11 cellular contexts compared by ENCODE assay signal in genomic region chr2:167509585-167509984, GRCh38.
DNase-seq lines count a peak whose midpoint lies in the region; ATAC-seq and TF ChIP-seq lines count a peak whose summit lies in the region.
"Had no signal": no experiment of that assay in that cellular context is flagged by ENCODE, and none has a peak within 500 bp of the region (broad histone marks: within the 10 kb centered on the region; RNA-seq: fewer than 3 reads in every experiment).

No MANE protein-coding gene starts in this region.

- H3K9me3 Mint-ChIP-seq in activated T-helper 2 cell treated with anti-CD3 and anti-CD28 coated beads, Interferon-gamma antibody, Interleukin-2, Interleukin-4, amounts not matched to agents 10 μg/mL and 5 μg/mL and 100 μg/mL, durations not matched to agents 14 hours and 24 hours and 36 hours, result no peaks in the 10 kb centered on the region
- H3K9me3 Mint-ChIP-seq in Calu3 (ENCODE audit: low read depth, unreplicated experiment), result no peaks in the 10 kb centered on the region
- H3K9me3 Mint-ChIP-seq: activated naive CD4-positive, alpha-beta T cell treated with anti-CD3 and anti-CD28 coated beads, Interleukin-2, amount 50 U/mL, for 24 hours had no signal

- H3K9ac ChIP-seq in HUES48 (ENCODE audit: low read depth, low read length), result peak overlapping the region; percentile 16
- H3K9ac ChIP-seq: KMS-11 had no signal

- H3K27me3 ChIP-seq in HUES48 (ENCODE audit: control insufficient read depth, insufficient read depth, low read length), result no peaks in the 10 kb centered on the region
- H3K27me3 ChIP-seq: uterus had no signal

- H3K4me3 ChIP-seq in HUES48 (ENCODE audit: low read depth, low read length), result peak overlapping the region; percentile 1; the same call in 1 of the 2 replicates
- H3K4me3 ChIP-seq: uterus had no signal

- H3K9me3 ChIP-seq in HUES48 (ENCODE audit: control insufficient read depth, insufficient read depth, low read length), result no peaks in the 10 kb centered on the region
- H3K9me3 ChIP-seq: uterus had no signal

- no TSS peak for BruUV-seq in Calu3 (replicated peaks; lab: Mats Ljungman, UMichigan)

- no peaks in the 10 kb centered on the region for H3K4me1 Mint-ChIP-seq in activated T-helper 2 cell treated with anti-CD3 and anti-CD28 coated beads, Interferon-gamma antibody, Interleukin-2, Interleukin-4, amounts not matched to agents 10 μg/mL and 5 μg/mL and 100 μg/mL, durations not matched to agents 14 hours and 24 hours and 36 hours (ENCODE audit: low read depth)
- H3K4me1 Mint-ChIP-seq in Calu3 (ENCODE audit: low read depth, unreplicated experiment), result peaks cover 9% of the 10 kb centered on the region
- H3K4me1 Mint-ChIP-seq: activated naive CD4-positive, alpha-beta T cell treated with anti-CD3 and anti-CD28 coated beads, Interleukin-2, amount 50 U/mL, for 24 hours had no signal

- no peaks in the 10 kb centered on the region for H3K36me3 Mint-ChIP-seq in activated T-helper 2 cell treated with anti-CD3 and anti-CD28 coated beads, Interferon-gamma antibody, Interleukin-2, Interleukin-4, amounts not matched to agents 10 μg/mL and 5 μg/mL and 100 μg/mL, durations not matched to agents 14 hours and 24 hours and 36 hours (ENCODE audit: low read depth)
- H3K36me3 Mint-ChIP-seq in Calu3 (ENCODE audit: insufficient read depth, unreplicated experiment), result no peaks in the 10 kb centered on the region
- H3K36me3 Mint-ChIP-seq: activated naive CD4-positive, alpha-beta T cell treated with anti-CD3 and anti-CD28 coated beads, Interleukin-2, amount 50 U/mL, for 24 hours had no signal

- no peak overlapping the region for H3K4me3 Mint-ChIP-seq in activated T-helper 2 cell treated with anti-CD3 and anti-CD28 coated beads, Interferon-gamma antibody, Interleukin-2, Interleukin-4, amounts not matched to agents 10 μg/mL and 5 μg/mL and 100 μg/mL, durations not matched to agents 14 hours and 24 hours and 36 hours (ENCODE audit: low read depth)
- no peak overlapping the region for H3K4me3 Mint-ChIP-seq in Calu3 (ENCODE audit: low read depth, unreplicated experiment)
- H3K4me3 Mint-ChIP-seq: activated naive CD4-positive, alpha-beta T cell treated with anti-CD3 and anti-CD28 coated beads, Interleukin-2, amount 50 U/mL, for 24 hours had no signal

- DNase-seq in AG08395 (ENCODE audit: low spot score) (peak; percentile 1), amniotic stem cell (lab: John Stamatoyannopoulos, UW) (peak; percentile 5), iris pigment epithelial cell (ENCODE audit: low read depth) (peak; percentile 71), Calu3 (no peak)
- DNase-seq in activated T-helper 2 cell treated with anti-CD3 and anti-CD28 coated beads, Interferon-gamma antibody, Interleukin-2, Interleukin-4, amounts not matched to agents 10 μg/mL and 5 μg/mL and 100 μg/mL, durations not matched to agents 14 hours and 24 hours and 36 hours (ENCODE audit: low spot score), result no peak
- DNase-seq: uterus had no signal

- CTCF ChIA-PET in Calu3 (lab: Charles Lee), result no interaction called here

- intact Hi-C loops in activated T-helper 2 cell treated with anti-CD3 and anti-CD28 coated beads, Interferon-gamma antibody, Interleukin-2, Interleukin-4, amounts not matched to agents 10 μg/mL and 5 μg/mL and 100 μg/mL, durations not matched to agents 14 hours and 24 hours and 36 hours (cut with micrococcal nuclease), result no loop called here
- intact Hi-C loops in Calu3 (cut with micrococcal nuclease; ENCODE audit: unreplicated experiment), result no loop called here

- H3K27ac ChIP-seq in HUES48 (ENCODE audit: low read depth, low read length), result peak overlapping the region; percentile 87
- H3K27ac ChIP-seq: KMS-11, uterus had no signal

- peaks cover 21% of the 10 kb centered on the region for H3K4me1 ChIP-seq in HUES48 (ENCODE audit: control insufficient read depth, insufficient read depth, low read length)
- H3K4me1 ChIP-seq: uterus had no signal

- no peaks in the 10 kb centered on the region for H3K27me3 Mint-ChIP-seq in activated T-helper 2 cell treated with anti-CD3 and anti-CD28 coated beads, Interferon-gamma antibody, Interleukin-2, Interleukin-4, amounts not matched to agents 10 μg/mL and 5 μg/mL and 100 μg/mL, durations not matched to agents 14 hours and 24 hours and 36 hours (ENCODE audit: low read depth)
- H3K27me3 Mint-ChIP-seq in Calu3 (ENCODE audit: unreplicated experiment), result no peaks in the 10 kb centered on the region
- H3K27me3 Mint-ChIP-seq: activated naive CD4-positive, alpha-beta T cell treated with anti-CD3 and anti-CD28 coated beads, Interleukin-2, amount 50 U/mL, for 24 hours had no signal

- no peak for TF ChIP-seq CTCF in Calu3 (IDR thresholded peaks at IDR 0.05; ENCODE audit: unreplicated experiment)

- H3K36me3 ChIP-seq in HUES48 (ENCODE audit: control insufficient read depth, insufficient read depth, low read length), result no peaks in the 10 kb centered on the region
- H3K36me3 ChIP-seq: uterus had no signal

- H3K27ac Mint-ChIP-seq in activated T-helper 2 cell treated with anti-CD3 and anti-CD28 coated beads, Interferon-gamma antibody, Interleukin-2, Interleukin-4, amounts not matched to agents 10 μg/mL and 5 μg/mL and 100 μg/mL, durations not matched to agents 14 hours and 24 hours and 36 hours, result no peak overlapping the region
- no peak overlapping the region for H3K27ac Mint-ChIP-seq in Calu3 (ENCODE audit: unreplicated experiment)
- H3K27ac Mint-ChIP-seq: activated naive CD4-positive, alpha-beta T cell treated with anti-CD3 and anti-CD28 coated beads, Interleukin-2, amount 50 U/mL, for 24 hours had no signal

- no peak for ATAC-seq in GM21737 (IDR thresholded peaks at IDR 0.05; ENCODE audit: unreplicated experiment)
- ATAC-seq in HG03432 (IDR thresholded peaks at IDR 0.05; ENCODE audit: unreplicated experiment), result no peak

Comparison
In these comparisons a context has a peak if more than half of its experiments do, and no peak if none do; other contexts are left out.
1. DNase-seq: peak in AG08395 (single experiment), amniotic stem cell (single experiment) and iris pigment epithelial cell (single experiment); none in activated T-helper 2 cell treated with anti-CD3 and anti-CD28 coated beads, Interferon-gamma antibody, Interleukin-2, Interleukin-4, amounts not matched to agents 10 μg/mL and 5 μg/mL and 100 μg/mL, durations not matched to agents 14 hours and 24 hours and 36 hours (single experiment) and Calu3 (single experiment).